ENCODE assay signal across 8 cellular contexts in the genomic region with DNA sequence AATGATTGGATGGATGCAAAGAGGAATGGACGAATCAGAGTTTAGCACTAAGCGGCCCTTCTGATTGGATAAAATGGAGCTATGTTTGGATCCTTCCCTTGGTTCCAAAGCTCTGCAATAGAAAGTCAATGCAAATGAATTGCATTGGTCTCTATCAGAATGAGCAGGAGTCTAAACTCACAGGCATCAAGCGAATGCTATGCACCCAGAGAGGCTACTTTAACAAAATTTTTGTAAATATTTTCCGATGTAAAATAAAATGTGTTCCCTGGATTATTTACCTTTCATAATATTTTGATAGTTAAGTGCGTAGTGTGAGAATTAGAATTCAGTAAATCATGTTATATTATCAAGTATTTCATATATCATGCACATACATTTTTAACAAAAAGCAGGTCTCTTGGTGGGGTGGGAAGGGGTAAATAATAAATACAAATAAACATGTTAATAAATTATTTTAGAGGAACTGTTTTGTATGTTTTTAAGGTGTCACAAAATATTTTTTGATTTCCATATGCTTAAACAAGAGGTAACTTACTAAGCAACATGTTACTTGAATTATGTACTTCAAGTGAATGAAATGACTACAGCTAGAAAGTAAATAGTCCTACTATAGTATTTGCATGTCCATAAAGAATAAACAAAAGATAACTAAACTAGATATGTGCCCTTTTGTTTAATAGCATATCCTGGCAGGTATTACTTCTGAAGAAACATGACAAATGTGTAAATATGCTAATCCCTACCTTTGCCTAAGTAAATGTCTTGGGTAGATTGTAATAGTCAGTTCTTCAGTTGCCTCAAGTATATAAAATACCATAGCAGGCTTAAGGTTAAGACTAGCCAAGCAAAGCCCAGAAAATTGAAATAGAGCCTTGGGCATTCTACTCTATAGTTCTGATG. TPM values are rescaled to one million over a fixed set of nuclear protein-coding genes. Genes with fewer than 3 reads are reported as not detected.
A peak's percentile ranks its signal among the peaks of the same experiment; 100 is the strongest.
DNase-seq lines count a peak whose midpoint lies in the region; ATAC-seq and TF ChIP-seq lines count a peak whose summit lies in the region.

No MANE protein-coding gene starts in this region.

- peak overlapping the region; percentile 97 for H3K4me3 Mint-ChIP-seq in mesothelial cell of epicardium
- peak overlapping the region; percentile 98 for H3K4me3 Mint-ChIP-seq in type B pancreatic cell

- H3K9me3 Mint-ChIP-seq in mesothelial cell of epicardium (no peaks in the 10 kb centered on the region), type B pancreatic cell (peaks cover 5% of the 10 kb centered on the region)

- H3K4me1 ChIP-seq in heart right ventricle: peaks cover 10 to 62% (median 49%) of the 10 kb centered on the region in 9 donors

- no peak for TF ChIP-seq CTCF in heart right ventricle (IDR thresholded peaks at IDR 0.05)
- TF ChIP-seq CTCF in mesothelial cell of epicardium (IDR thresholded peaks at IDR 0.05; ENCODE audit: unreplicated experiment): no peak
- no peak for TF ChIP-seq CTCF in type B pancreatic cell (conservative IDR thresholded peaks at IDR 0.05)

- H3K36me3 ChIP-seq in heart right ventricle: peaks cover 4 to 40% (median 22%) of the 10 kb centered on the region in 9 donors

- H3K9me3 ChIP-seq in heart right ventricle: no peaks in the 10 kb centered on the region

- H3K27me3 Mint-ChIP-seq in mesothelial cell of epicardium (ENCODE audit: low read depth): peaks cover 1% of the 10 kb centered on the region
- peaks cover 5% of the 10 kb centered on the region for H3K27me3 Mint-ChIP-seq in type B pancreatic cell

- intact Hi-C loops in heart right ventricle (cut with DNase I): loop anchor here in 6 of 10 donors (2.0 to 10.0 kb wide), 8 partner anchors 45 to 487 kb away; partner anchors contain the start of genes TRIM47 (in 3 of the 6), TRIM65 (in 1 of the 6), UBALD2 (in 1 of the 6) and WBP2 (in 1 of the 6)
- intact Hi-C loops in cardiac septum (cut with DNase I): loop anchor here (2.0 kb wide), 1 partner anchor 65 kb away; the partner anchor contains the start of gene UNC13D

- H3K27ac ChIP-seq in heart right ventricle: peak overlapping the region in 7 of 10 donors; percentile 33 to 99 (median 99)
- H3K27ac ChIP-seq in adipose tissue (ENCODE audit: low read depth, low read length): peak overlapping the region; percentile 87

- H3K4me3 ChIP-seq in heart right ventricle: peak overlapping the region in 3 of 10 donors; percentile 81 to 94 (median 87)

- peaks cover 22% of the 10 kb centered on the region for H3K36me3 Mint-ChIP-seq in mesothelial cell of epicardium
- peaks cover 38% of the 10 kb centered on the region for H3K36me3 Mint-ChIP-seq in type B pancreatic cell

- WGBS in heart right ventricle, 2 donors: 22 to 25% methylated on average over 5 of the region's 5 CpGs
- 12 to 23% (median 19%) methylated on average over 5 of the region's 5 CpGs for WGBS in adipose tissue, 3 donors

- DNase-seq in heart right ventricle (no peak), cardiac septum (ENCODE audit: low spot score) (no peak), mesothelial cell of epicardium (ENCODE audit: low spot score in 2 of 2, unreplicated experiment in 2 of 2) (no peak), type B pancreatic cell (ENCODE audit: extremely low spot score, unreplicated experiment) (no peak), NCI-H1930 (lab: John Stamatoyannopoulos, UW) (no peak), inferior parietal cortex (ENCODE audit: extremely low spot score) (no peak)

- peak overlapping the region; percentile 99 for H3K27ac Mint-ChIP-seq in mesothelial cell of epicardium
- peak overlapping the region; percentile 100 for H3K27ac Mint-ChIP-seq in type B pancreatic cell

- no peaks in the 10 kb centered on the region for H3K27me3 ChIP-seq in heart right ventricle

- no peak for ATAC-seq in heart right ventricle
- no peak for ATAC-seq in HG02840 (IDR thresholded peaks at IDR 0.05; ENCODE audit: low FRiP score, unreplicated experiment)

- H3K4me1 Mint-ChIP-seq in mesothelial cell of epicardium (peaks cover 50% of the 10 kb centered on the region), type B pancreatic cell (ENCODE audit: unreplicated experiment) (peaks cover 43% of the 10 kb centered on the region)

RNA-seq across cellular contexts. Expression of gene UNK, which starts 4.4 kb away (rescaled TPM):
- total RNA-seq in heart right ventricle (10 to 100 TPM; 11.6 to 19.1 (median 14.7) TPM), cardiac septum (16.8 TPM), mesothelial cell of epicardium (63.4 to 66.4 TPM (median 65.4 TPM) in 3 replicates), type B pancreatic cell (ENCODE audit: low replicate concordance) (41.9 and 49.7 TPM in 2 replicates)
- polyA plus RNA-seq in heart right ventricle (10 to 100 TPM; 12.9 to 21.3 TPM), adipose tissue (10 to 100 TPM in 2 of 3 donors, 1 to 10 TPM in 1; 9.7 to 15.0 (median 13.9) TPM)

RNA-seq across cellular contexts. Expression of gene GALK1, which starts 15.2 kb away (rescaled TPM):
- 10 to 100 TPM in 6 of 10 donors, 1 to 10 TPM in 4; 5.2 to 26.4 (median 11.3) TPM for total RNA-seq in heart right ventricle
- 10 to 100 TPM; 29.2 to 44.6 TPM for polyA plus RNA-seq in heart right ventricle
- total RNA-seq in cardiac septum: 11.5 TPM
- polyA plus RNA-seq in adipose tissue: 10 to 100 TPM; 28.9 to 32.0 (median 29.0) TPM
- total RNA-seq in mesothelial cell of epicardium: 28.0 to 32.1 TPM (median 30.4 TPM) in 3 replicates
- total RNA-seq in type B pancreatic cell (ENCODE audit: low replicate concordance): 33.0 and 59.8 TPM in 2 replicates

RNA-seq across cellular contexts. Expression of gene ITGB4, which starts 59.0 kb away (rescaled TPM):
- total RNA-seq in heart right ventricle: 10 to 100 TPM in 2 of 10 donors, 1 to 10 TPM in 8; 4.7 to 11.3 (median 9.0) TPM
- polyA plus RNA-seq in heart right ventricle: 10 to 100 TPM in 1 of 2 donors, 1 to 10 TPM in 1; 4.6 to 17.0 TPM
- 5.7 TPM for total RNA-seq in cardiac septum
- 10 to 100 TPM in 2 of 3 donors, 1 to 10 TPM in 1; 8.0 to 18.9 (median 13.7) TPM for polyA plus RNA-seq in adipose tissue
- total RNA-seq in mesothelial cell of epicardium: 112 to 117 TPM (median 116 TPM) in 3 replicates
- 26.4 and 57.8 TPM in 2 replicates for total RNA-seq in type B pancreatic cell (ENCODE audit: low replicate concordance)
